13 cellular contexts compared by ENCODE assay signal in genomic region chr10:4283841-4284610, GRCh38.
DNase-seq lines count a peak whose midpoint lies in the region; ATAC-seq and TF ChIP-seq lines count a peak whose summit lies in the region.
"Had no signal": no experiment of that assay in that cellular context is flagged by ENCODE, and none has a peak within 500 bp of the region (broad histone marks: within the 10 kb centered on the region; RNA-seq: fewer than 3 reads in every experiment).

No MANE protein-coding gene starts in this region.

- intact Hi-C loops in sciatic nerve (cut with DNase I), result no loop called here

- H3K27ac Mint-ChIP-seq in glutamatergic neuron (ENCODE audit: unreplicated experiment), result no peak overlapping the region
- H3K27ac Mint-ChIP-seq: activated naive CD8-positive, alpha-beta T cell treated with anti-CD3 and anti-CD28 coated beads, Interleukin-2, amount 10 ng/mL, durations not matched to agents 7 days and 5 days had no signal

- no peak overlapping the region for H3K27ac ChIP-seq in MM.1S (ENCODE audit: low read length)
- no peak overlapping the region for H3K27ac ChIP-seq in effector memory CD4-positive, alpha-beta T cell (ENCODE audit: insufficient read depth, low read length, poor library complexity, severe bottlenecking)

- H3K4me1 Mint-ChIP-seq in glutamatergic neuron (ENCODE audit: low read depth, unreplicated experiment), result peaks cover 1% of the 10 kb centered on the region

- H3F3A ChIP-seq in MM.1S (ENCODE audit: insufficient read depth, low read length), result no peaks in the 10 kb centered on the region

- H3K4me3 Mint-ChIP-seq in glutamatergic neuron (ENCODE audit: unreplicated experiment), result no peak overlapping the region
- H3K4me3 Mint-ChIP-seq: activated naive CD8-positive, alpha-beta T cell treated with anti-CD3 and anti-CD28 coated beads, Interleukin-2, amount 10 ng/mL, durations not matched to agents 7 days and 5 days had no signal

- DNase-seq in AG09319 (ENCODE audit: extremely low read depth, low read depth), result peak; percentile 71
- peak; percentile 60 to 71 for DNase-seq in cardiac fibroblast (ENCODE audit: low read depth in 2 of 2)
- DNase-seq in hepatic stellate cell (ENCODE audit: low spot score), result peak; percentile 26
- peak; percentile 75 for DNase-seq in sciatic nerve (ENCODE audit: low spot score)
- DNase-seq in MM.1S, result no peak
- no peak for DNase-seq in glutamatergic neuron
- no peak for DNase-seq in effector memory CD4-positive, alpha-beta T cell
- DNase-seq: activated CD4-positive, alpha-beta T cell treated with anti-CD3 and anti-CD28 coated beads, Interleukin-2, amount 50 U/mL, for 1 hour; activated naive CD8-positive, alpha-beta T cell treated with anti-CD3 and anti-CD28 coated beads, Interleukin-2, amount 10 ng/mL, durations not matched to agents 7 days and 5 days; C1 segment of cervical spinal cord; NCI-H2171; SIG-M5 had no signal

- peaks cover 2% of the 10 kb centered on the region for H3K9me3 Mint-ChIP-seq in glutamatergic neuron (ENCODE audit: unreplicated experiment)
- H3K9me3 Mint-ChIP-seq: activated naive CD8-positive, alpha-beta T cell treated with anti-CD3 and anti-CD28 coated beads, Interleukin-2, amount 10 ng/mL, durations not matched to agents 7 days and 5 days had no signal

- H3K27me3 ChIP-seq in MM.1S (replicated peaks; ENCODE audit: insufficient read depth, low read length), result no peaks in the 10 kb centered on the region
- H3K27me3 ChIP-seq in effector memory CD4-positive, alpha-beta T cell (replicated peaks; ENCODE audit: control insufficient read depth, insufficient read depth, low read length, poor library complexity, severe bottlenecking), result no peaks in the 10 kb centered on the region

- H4K20me1 ChIP-seq in MM.1S (ENCODE audit: insufficient read depth, low read length), result no peaks in the 10 kb centered on the region

- no peaks in the 10 kb centered on the region for H3K9me2 ChIP-seq in MM.1S (replicated peaks; ENCODE audit: insufficient read depth, low read length)

- H3K9ac ChIP-seq in MM.1S (ENCODE audit: low read length), result no peak overlapping the region

- no peaks in the 10 kb centered on the region for H3K79me2 ChIP-seq in MM.1S (ENCODE audit: low read length)

- peaks cover 3% of the 10 kb centered on the region for H3K27me3 Mint-ChIP-seq in glutamatergic neuron (ENCODE audit: unreplicated experiment)

- H3K36me3 Mint-ChIP-seq in glutamatergic neuron (ENCODE audit: unreplicated experiment), result no peaks in the 10 kb centered on the region
- H3K36me3 Mint-ChIP-seq: activated naive CD8-positive, alpha-beta T cell treated with anti-CD3 and anti-CD28 coated beads, Interleukin-2, amount 10 ng/mL, durations not matched to agents 7 days and 5 days had no signal

- H3K36me3 ChIP-seq in MM.1S (replicated peaks; ENCODE audit: insufficient read depth, low read length), result no peaks in the 10 kb centered on the region
- H3K36me3 ChIP-seq in effector memory CD4-positive, alpha-beta T cell (ENCODE audit: control insufficient read depth, insufficient read depth, low read length), result no peaks in the 10 kb centered on the region

- no peaks in the 10 kb centered on the region for H3K9me3 ChIP-seq in MM.1S (replicated peaks; ENCODE audit: insufficient read depth, low read length)
- H3K9me3 ChIP-seq in effector memory CD4-positive, alpha-beta T cell (ENCODE audit: control insufficient read depth, low read length), result no peaks in the 10 kb centered on the region

- TF ChIP-seq CTCF in AG09319 (IDR thresholded peaks at IDR 0.05; ENCODE audit: low read depth, low read length), result no peak
- no peak for TF ChIP-seq CTCF in cardiac fibroblast (IDR thresholded peaks at IDR 0.05; ENCODE audit: low read depth, low read length)
- no peak for TF ChIP-seq CTCF in MM.1S (IDR thresholded peaks at IDR 0.05; ENCODE audit: low read length)
- no peak for TF ChIP-seq CTCF in glutamatergic neuron (IDR thresholded peaks at IDR 0.05; ENCODE audit: partially characterized antibody, unreplicated experiment)

- H3K4me3 ChIP-seq in cardiac fibroblast (replicated peaks in 1 of 2; ENCODE audit: low read depth in 2 of 2, low read length in 2 of 2) (no peak overlapping the region), MM.1S (ENCODE audit: low read length) (no peak overlapping the region)
- no peak overlapping the region for H3K4me3 ChIP-seq in effector memory CD4-positive, alpha-beta T cell (ENCODE audit: insufficient read depth, low read depth, low read length, poor library complexity, severe bottlenecking)

- no peak overlapping the region for H2AFZ ChIP-seq in MM.1S (ENCODE audit: low read length)

- ATAC-seq in sciatic nerve (peak; percentile 95), HG03565 (IDR thresholded peaks at IDR 0.05; ENCODE audit: unreplicated experiment) (no peak)

- H3K4me1 ChIP-seq in MM.1S (ENCODE audit: low read length), result no peaks in the 10 kb centered on the region
- no peaks in the 10 kb centered on the region for H3K4me1 ChIP-seq in effector memory CD4-positive, alpha-beta T cell (ENCODE audit: control insufficient read depth, insufficient read depth, low read length, poor library complexity, severe bottlenecking)

- no peak overlapping the region for H3K4me2 ChIP-seq in MM.1S (ENCODE audit: low read depth, low read length)

Comparison
In these comparisons a context has a peak if more than half of its experiments do, and no peak if none do; other contexts are left out.
1. DNase-seq: peak in AG09319 (single experiment), cardiac fibroblast (2 of 2), hepatic stellate cell (single experiment) and sciatic nerve (single experiment); none in MM.1S (single experiment), glutamatergic neuron (single experiment) and effector memory CD4-positive, alpha-beta T cell (0 of 3).